Comparison of ENCODE assay signal across 18 cellular contexts in genomic region chr9:128913995-128914772, GRCh38. TPM values are rescaled to one million over a fixed set of nuclear protein-coding genes. Genes with fewer than 3 reads are reported as not detected.
DNase-seq lines count a peak whose midpoint lies in the region; ATAC-seq and TF ChIP-seq lines count a peak whose summit lies in the region.
"Had no signal": no experiment of that assay in that cellular context is flagged by ENCODE, and none has a peak within 500 bp of the region (broad histone marks: within the 10 kb centered on the region; RNA-seq: fewer than 3 reads in every experiment).

No MANE protein-coding gene starts in this region.

- ATAC-seq in GM23338 = no peak
- ATAC-seq in gastrocnemius medialis = no peak
- ATAC-seq: CD8-positive, alpha-beta T cell had no signal

- no peak for TF ChIP-seq POLR2A in gastrocnemius medialis (IDR thresholded peaks at IDR 0.05)

- H4K20me1 ChIP-seq in GM23338 (replicated peaks; ENCODE audit: insufficient read depth) = peaks cover 16% of the 10 kb centered on the region; the same call in 1 of the 2 replicates

- no peak overlapping the region for H3K4me3 Mint-ChIP-seq in GM23338
- H3K4me3 Mint-ChIP-seq: brain; CD8-positive, alpha-beta T cell had no signal

- H3K4me3 ChIP-seq in GM23338 (no peak overlapping the region), dorsolateral prefrontal cortex (no peak overlapping the region), gastrocnemius medialis (peak overlapping the region in 1 of 4 donors; percentile 14)
- H3K4me3 ChIP-seq: hepatocyte, ovary had no signal

- intact Hi-C loops in dorsolateral prefrontal cortex (cut with DNase I) (no loop called here), gastrocnemius medialis (cut with DNase I; ENCODE audit: low total_unique reads) (no loop called here)

- no peak for DNase-seq in GM23338 (ENCODE audit: low spot score)
- DNase-seq in dorsolateral prefrontal cortex = no peak
- no peak for DNase-seq in gastrocnemius medialis
- DNase-seq in RPMI8226 = no peak
- DNase-seq in effector CD4-positive, alpha-beta T cell = no peak
- no peak for DNase-seq in iPS-NIHi11 (ENCODE audit: low spot score)
- no peak for DNase-seq in NCI-H128 (lab: John Stamatoyannopoulos, UW; ENCODE audit: unreplicated experiment)
- DNase-seq: activated CD8-positive, alpha-beta memory T cell treated with anti-CD3 and anti-CD28 coated beads, Interleukin-2, amount 50 U/mL, for 4 hours; CD8-positive, alpha-beta T cell; HCEC 1CT; midbrain; NCI-H1092 treated with DMSO at 0.1 percent for 48 hours; NCI-H345; ovary; stimulated activated CD8-positive, alpha-beta memory T cell treated with anti-CD3 and anti-CD28 coated beads, Interleukin-4, amount 100 ng/mL, for 48 hours had no signal

- no peak overlapping the region for H3K4me2 ChIP-seq in GM23338
- H3K4me2 ChIP-seq: hepatocyte had no signal

- peak overlapping the region; percentile 91 for H3K27ac ChIP-seq in 22Rv1
- no peak overlapping the region for H3K27ac ChIP-seq in GM23338 (ENCODE audit: low read depth)
- H3K27ac ChIP-seq in dorsolateral prefrontal cortex = peak overlapping the region in 52 of 59 donors; percentile 16 to 96 (median 78)
- peak overlapping the region; percentile 48 to 85 (median 82) for H3K27ac ChIP-seq in gastrocnemius medialis

- 0 out of 2 replicates have a peak overlapping the region, but pooled peaks have one; percentile 95 for H3K27ac Mint-ChIP-seq in GM23338
- H3K27ac Mint-ChIP-seq: CD8-positive, alpha-beta T cell had no signal

- H3K27me3 ChIP-seq in GM23338 (ENCODE audit: insufficient read depth) = no peaks in the 10 kb centered on the region
- H3K27me3 ChIP-seq in dorsolateral prefrontal cortex = no peaks in the 10 kb centered on the region
- no peaks in the 10 kb centered on the region for H3K27me3 ChIP-seq in gastrocnemius medialis
- H3K27me3 ChIP-seq: hepatocyte, ovary had no signal

- peaks cover 8% of the 10 kb centered on the region for H3K27me3 Mint-ChIP-seq in GM23338 (ENCODE audit: insufficient read depth, low read depth, poor library complexity)
- H3K27me3 Mint-ChIP-seq: brain had no signal

- peaks cover 5% of the 10 kb centered on the region; the same call in 1 of the 2 replicates for H3K36me3 ChIP-seq in GM23338 (ENCODE audit: insufficient read depth)
- H3K36me3 ChIP-seq in gastrocnemius medialis = peaks cover 0 to 20% of the 10 kb centered on the region in 2 donors
- H3K36me3 ChIP-seq: ovary had no signal

- H3K4me1 ChIP-seq in GM23338 (ENCODE audit: insufficient read depth) (peaks cover 13% of the 10 kb centered on the region), gastrocnemius medialis (peaks cover 77 to 81% of the 10 kb centered on the region in 2 donors)

- H3K4me1 Mint-ChIP-seq in GM23338 = peaks cover 33% of the 10 kb centered on the region

- no peak overlapping the region for H2AFZ ChIP-seq in GM23338
- H2AFZ ChIP-seq: hepatocyte had no signal

- H3F3A ChIP-seq in GM23338 (replicated peaks; ENCODE audit: low read depth) = no peaks in the 10 kb centered on the region

- no peaks in the 10 kb centered on the region for H3K9me3 ChIP-seq in gastrocnemius medialis
- H3K9me3 ChIP-seq: ovary had no signal

- no peaks in the 10 kb centered on the region for H3K9me3 Mint-ChIP-seq in GM23338
- H3K9me3 Mint-ChIP-seq: brain; CD8-positive, alpha-beta T cell had no signal

- in situ Hi-C loops in gastrocnemius medialis (cut with MboI; ENCODE audit: low sequenced_read_pairs in 4 of 4) = no loop called here

- peaks cover 29% of the 10 kb centered on the region for H3K79me2 ChIP-seq in GM23338 (replicated peaks; ENCODE audit: insufficient read depth)

- H3K36me3 Mint-ChIP-seq in GM23338 (ENCODE audit: low read depth) = peaks cover 58% of the 10 kb centered on the region

- TF ChIP-seq CTCF in 22Rv1 (IDR thresholded peaks at IDR 0.05) (no peak), GM23338 (conservative IDR thresholded peaks at IDR 0.05; ENCODE audit: low read depth in 2 of 2) (no peak), dorsolateral prefrontal cortex (IDR thresholded peaks at IDR 0.05 in 54 of 56, conservative IDR thresholded peaks at IDR 0.05 in 2 of 56; ENCODE audit: low read depth in 1 of 56, partially characterized antibody in 56 of 56) (no peak), gastrocnemius medialis (IDR thresholded peaks at IDR 0.05 in 4 of 5, conservative IDR thresholded peaks at IDR 0.05 in 1 of 5) (no peak)

- H3K9me2 ChIP-seq in GM23338 (ENCODE audit: insufficient read depth) = no peaks in the 10 kb centered on the region

TF ChIP-seq in GM23338, 12 proteins besides CTCF, POLR2A, EP300 and RAD21 (continues in another document):
- TF ChIP-seq STAT1 (IDR thresholded peaks at IDR 0.05; ENCODE audit: unreplicated experiment) = no peak
- TF ChIP-seq ZNF114 (CRISPR knock-in tag; IDR thresholded peaks at IDR 0.05) = no peak
- no peak for TF ChIP-seq POLR2AphosphoS5 (IDR thresholded peaks at IDR 0.05; ENCODE audit: low read depth)
- TF ChIP-seq ZNF331 (CRISPR knock-in tag; IDR thresholded peaks at IDR 0.05; ENCODE audit: low read depth) = no peak
- no peak for TF ChIP-seq CREB1 (CRISPR knock-in tag; IDR thresholded peaks at IDR 0.05; ENCODE audit: low read depth)
- no peak for TF ChIP-seq EZH2 (IDR thresholded peaks at IDR 0.05; ENCODE audit: low read depth, unreplicated experiment)
- TF ChIP-seq NANOG (IDR thresholded peaks at IDR 0.05; ENCODE audit: borderline replicate concordance) = no peak
- no peak for TF ChIP-seq ETS1 (IDR thresholded peaks at IDR 0.05)
- TF ChIP-seq REST (IDR thresholded peaks at IDR 0.05; ENCODE audit: unreplicated experiment) = no peak
- TF ChIP-seq JUNB (IDR thresholded peaks at IDR 0.05; ENCODE audit: unreplicated experiment) = no peak

RNA-seq across cellular contexts. Expression of gene PHYHD1, which starts 6.6 kb away (rescaled TPM):
- 4.1 and 10.4 TPM in 2 replicates for total RNA-seq in GM23338 (2014; rRNA removed; shearing (Covaris generic))
- polyA plus RNA-seq in GM23338 (2016; fragmentation: Nextera tagmentation; extraction: Ambion mirVana) = 16.8 and 23.4 TPM in 2 replicates
- total RNA-seq in dorsolateral prefrontal cortex = 100 to 1,000 TPM in 1 of 120 experiments, 10 to 100 TPM in 118, 1 to 10 TPM in 1; 8.8 to 113 (median 34.2) TPM
- 10 to 100 TPM in 3 of 4 donors, 1 to 10 TPM in 1; 9.5 to 39.3 (median 30.3) TPM for total RNA-seq in gastrocnemius medialis

RNA-seq across cellular contexts. Expression of gene LRRC8A, which starts 32.3 kb away (rescaled TPM):
- total RNA-seq in GM23338 (2014; rRNA removed; shearing (Covaris generic)) = 75.7 and 80.5 TPM in 2 replicates
- polyA plus RNA-seq in GM23338 (2016; fragmentation: Nextera tagmentation; extraction: Ambion mirVana) = 35.3 and 37.3 TPM in 2 replicates
- total RNA-seq in dorsolateral prefrontal cortex (100 to 1,000 TPM in 48 of 120 experiments, 10 to 100 TPM in 72; 63.8 to 213 (median 95.1) TPM), gastrocnemius medialis (10 to 100 TPM; 24.4 to 28.4 (median 27.0) TPM)

RNA-seq across cellular contexts. Expression of gene KYAT1, which starts 32.4 kb away (rescaled TPM):
- 29.8 and 34.0 TPM in 2 replicates for total RNA-seq in GM23338 (2014; rRNA removed; shearing (Covaris generic))
- polyA plus RNA-seq in GM23338 (2016; fragmentation: Nextera tagmentation; extraction: Ambion mirVana) = 23.0 and 26.1 TPM in 2 replicates
- total RNA-seq in dorsolateral prefrontal cortex (10 to 100 TPM; 22.3 to 55.0 (median 36.5) TPM), gastrocnemius medialis (1 to 10 TPM; 4.7 to 7.4 (median 5.8) TPM)

RNA-seq across cellular contexts. Expression of gene DOLK, which starts 33.2 kb away (rescaled TPM):
- 20.2 and 21.3 TPM in 2 replicates for total RNA-seq in GM23338 (2014; rRNA removed; shearing (Covaris generic))
- polyA plus RNA-seq in GM23338 (2016; fragmentation: Nextera tagmentation; extraction: Ambion mirVana) = 9.8 and 10.3 TPM in 2 replicates
- total RNA-seq in dorsolateral prefrontal cortex (10 to 100 TPM in 23 of 120 experiments, 1 to 10 TPM in 97; 3.6 to 13.2 (median 8.4) TPM), gastrocnemius medialis (10 to 100 TPM in 1 of 4 donors, 1 to 10 TPM in 3; 6.5 to 11.8 (median 6.6) TPM)

RNA-seq across cellular contexts. Expression of gene NUP188, which starts 33.3 kb away (rescaled TPM):
- total RNA-seq in GM23338 (2014; rRNA removed; shearing (Covaris generic)) = 107 and 117 TPM in 2 replicates
- 25.5 and 28.4 TPM in 2 replicates for polyA plus RNA-seq in GM23338 (2016; fragmentation: Nextera tagmentation; extraction: Ambion mirVana)
- total RNA-seq in dorsolateral prefrontal cortex = 10 to 100 TPM; 23.7 to 70.4 (median 41.1) TPM
- 10 to 100 TPM; 24.7 to 59.7 (median 30.3) TPM for total RNA-seq in gastrocnemius medialis
